8 cellular contexts compared by ENCODE assay signal in the genomic region with DNA sequence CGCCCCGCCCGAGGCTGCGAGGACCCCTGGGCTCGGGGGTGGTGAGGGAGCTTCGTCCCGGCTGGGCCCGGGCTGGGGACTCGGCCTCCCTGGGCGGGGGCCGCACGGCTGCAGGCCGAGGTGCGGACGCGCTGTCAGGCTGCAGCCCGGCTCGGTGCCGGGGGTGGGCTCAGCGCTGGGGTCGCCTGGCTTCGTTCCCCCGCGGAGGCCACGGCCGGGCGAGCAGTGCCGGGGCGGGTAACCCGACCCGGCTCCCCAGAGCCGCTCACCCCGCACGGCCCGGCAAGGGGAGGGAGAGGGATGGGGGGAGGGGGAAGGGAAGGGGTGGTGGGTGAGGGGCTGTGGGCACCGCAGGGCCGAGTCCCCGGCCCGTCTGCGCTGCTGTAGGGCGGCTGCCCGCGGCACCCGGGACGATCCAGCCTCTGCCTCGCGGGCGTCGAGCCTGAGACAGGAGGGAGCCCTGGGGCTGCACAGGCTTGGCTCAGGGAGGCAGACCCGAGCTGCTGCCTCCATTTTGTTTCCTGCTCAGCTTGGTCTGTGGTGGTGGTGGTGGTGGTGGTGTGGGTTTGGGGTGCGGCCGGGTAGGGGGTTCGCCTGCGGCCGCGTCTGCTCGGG.
A peak's percentile ranks its signal among the peaks of the same experiment; 100 is the strongest.
DNase-seq lines count a peak whose midpoint lies in the region; ATAC-seq and TF ChIP-seq lines count a peak whose summit lies in the region.

No MANE protein-coding gene starts in this region.

- peaks cover under 1% of the 10 kb centered on the region for H3K79me2 ChIP-seq in parathyroid adenoma

- intact Hi-C loops in head of caudate nucleus (cut with DNase I) = no loop called here

- ATAC-seq in HG02798 (IDR thresholded peaks at IDR 0.05; ENCODE audit: poor library complexity, unreplicated experiment) = peak; percentile 14
- no peak for ATAC-seq in HG03378 (IDR thresholded peaks at IDR 0.05; ENCODE audit: unreplicated experiment)

- H3K9me3 ChIP-seq in parathyroid adenoma (ENCODE audit: control insufficient read depth, low read length) = no peaks in the 10 kb centered on the region

- peak overlapping the region; percentile 78 for H3K27ac ChIP-seq in parathyroid adenoma

- H3K36me3 ChIP-seq in parathyroid adenoma (ENCODE audit: control insufficient read depth, insufficient read depth, low read length) = no peaks in the 10 kb centered on the region

- TF ChIP-seq CTCF in parathyroid adenoma (IDR thresholded peaks at IDR 0.05) = no peak

- peak overlapping the region; percentile 17 for H3K9ac ChIP-seq in parathyroid adenoma

- H3K4me1 ChIP-seq in parathyroid adenoma = peaks cover 16% of the 10 kb centered on the region

- peak overlapping the region; percentile 59 for H3K4me2 ChIP-seq in parathyroid adenoma (ENCODE audit: low read length)

- DNase-seq in ELF-1 (ENCODE audit: low read depth, low spot score) (peak; percentile 79), activated gamma-delta T cell treated with Interleukin-2 at 50 U/mL for 16 hours (peak; percentile 30), head of caudate nucleus (peak in 34 of 42 donors; percentile 20 to 69 (median 44)), OCI-M2 (lab: John Stamatoyannopoulos, UW; ENCODE audit: unreplicated experiment) (no peak), GDM1 (lab: John Stamatoyannopoulos, UW) (no peak)

- H3K4me3 ChIP-seq in parathyroid adenoma (ENCODE audit: low read depth, low read length) = peak overlapping the region; percentile 41

- H3K27me3 ChIP-seq in parathyroid adenoma (ENCODE audit: control insufficient read depth, insufficient read depth, low read length) = no peaks in the 10 kb centered on the region

- H2AFZ ChIP-seq in parathyroid adenoma = peak overlapping the region; percentile 99

Comparison
In these comparisons a context has a peak if more than half of its experiments do, and no peak if none do; other contexts are left out.
1. DNase-seq: peak in ELF-1 (single experiment), activated gamma-delta T cell treated with Interleukin-2 at 50 U/mL for 16 hours (single experiment) and head of caudate nucleus (34 of 42); none in OCI-M2 (single experiment) and GDM1 (single experiment).